Comparison of ENCODE assay signal across 15 cellular contexts in genomic region chr2:127633556-127634065, GRCh38. TPM values are rescaled to one million over a fixed set of nuclear protein-coding genes. Genes with fewer than 3 reads are reported as not detected.
DNase-seq lines count a peak whose midpoint lies in the region; ATAC-seq and TF ChIP-seq lines count a peak whose summit lies in the region.
"Had no signal": no experiment of that assay in that cellular context is flagged by ENCODE, and none has a peak within 500 bp of the region (broad histone marks: within the 10 kb centered on the region; RNA-seq: fewer than 3 reads in every experiment).

No MANE protein-coding gene starts in this region.

- peak overlapping the region; percentile 72 for H3K27ac Mint-ChIP-seq in activated CD8-positive, alpha-beta T cell treated with anti-CD3 and anti-CD28 coated beads, Interleukin-2, amount 10 ng/mL, durations not matched to agents 7 days and 5 days
- H3K27ac Mint-ChIP-seq in neural progenitor cell, result no peak overlapping the region
- no peak overlapping the region for H3K27ac Mint-ChIP-seq in activated CD8-positive, alpha-beta memory T cell treated with anti-CD3 and anti-CD28 coated beads, Interleukin-2, amount 10 ng/mL, durations not matched to agents 7 days and 5 days

- in situ Hi-C loops in transverse colon (cut with MboI; ENCODE audit: low pct_ligation_motif_present in 1 of 4, low pct_unique_long_range_greater_than_20kb in 1 of 4, low sequenced_read_pairs in 3 of 4), result no loop called here

- no peak overlapping the region for H3K4me2 ChIP-seq in neural progenitor cell

- no peak for TF ChIP-seq POLR2A in transverse colon (IDR thresholded peaks at IDR 0.05)

- no peak for TF ChIP-seq EP300 in transverse colon (IDR thresholded peaks at IDR 0.05; ENCODE audit: low read depth)

- intact Hi-C loops in right cardiac atrium (cut with DNase I) (no loop called here), cardiac septum (cut with DNase I) (no loop called here), transverse colon (cut with DNase I; ENCODE audit: low total_unique reads) (no loop called here)

- peaks cover under 1% of the 10 kb centered on the region for H3K36me3 Mint-ChIP-seq in activated CD8-positive, alpha-beta T cell treated with anti-CD3 and anti-CD28 coated beads, Interleukin-2, amount 10 ng/mL, durations not matched to agents 7 days and 5 days (ENCODE audit: low read depth)
- no peaks in the 10 kb centered on the region for H3K36me3 Mint-ChIP-seq in neural progenitor cell
- H3K36me3 Mint-ChIP-seq in activated CD8-positive, alpha-beta memory T cell treated with anti-CD3 and anti-CD28 coated beads, Interleukin-2, amount 10 ng/mL, durations not matched to agents 7 days and 5 days, result no peaks in the 10 kb centered on the region

- POLR2A ChIA-PET in activated CD8-positive, alpha-beta T cell treated with anti-CD3 and anti-CD28 coated beads, Interleukin-2, amount 10 ng/mL, durations not matched to agents 7 days and 5 days (lab: Charles Lee), result no interaction called here

- H3K27me3 ChIP-seq in right cardiac atrium (ENCODE audit: control insufficient read depth, insufficient read depth) (no peaks in the 10 kb centered on the region), muscle layer of colon (ENCODE audit: control insufficient read depth in 1 of 2, insufficient read depth in 2 of 2, low read length in 2 of 2) (no peaks in the 10 kb centered on the region), transverse colon (no peaks in the 10 kb centered on the region), neural progenitor cell (no peaks in the 10 kb centered on the region)

- H3F3A ChIP-seq in neural progenitor cell (ENCODE audit: low read depth), result no peaks in the 10 kb centered on the region

- H2AFZ ChIP-seq in neural progenitor cell (replicated peaks), result no peak overlapping the region

- TF ChIP-seq CTCF in transverse colon (IDR thresholded peaks at IDR 0.05) (no peak), neural progenitor cell (IDR thresholded peaks at IDR 0.05) (no peak)

- H3K9ac ChIP-seq in muscle layer of colon (ENCODE audit: low read length) (peak overlapping the region; percentile 14), neural progenitor cell (no peak overlapping the region)

- H3K36me3 ChIP-seq in muscle layer of colon (ENCODE audit: insufficient read depth, low read length) (peaks cover 6% of the 10 kb centered on the region), transverse colon (no peaks in the 10 kb centered on the region), neural progenitor cell (no peaks in the 10 kb centered on the region)

- H3K4me3 ChIP-seq in right cardiac atrium (ENCODE audit: low read length) (no peak overlapping the region), muscle layer of colon (ENCODE audit: low read depth in 1 of 2, low read length in 2 of 2) (no peak overlapping the region), transverse colon (no peak overlapping the region), neural progenitor cell (no peak overlapping the region)

- DNase-seq in right cardiac atrium (peak in 1 of 3 donors; percentile 31), cardiac septum (ENCODE audit: low spot score) (no peak), transverse colon (no peak), neural progenitor cell (ENCODE audit: low spot score) (no peak), SIG-M5 (lab: John Stamatoyannopoulos, UW) (no peak)
- DNase-seq in activated CD8-positive, alpha-beta T cell treated with anti-CD3 and anti-CD28 coated beads, Interleukin-2, amount 10 ng/mL, durations not matched to agents 7 days and 5 days, result no peak
- no peak for DNase-seq in activated CD8-positive, alpha-beta memory T cell treated with anti-CD3 and anti-CD28 coated beads, Interleukin-2, amount 10 ng/mL, durations not matched to agents 7 days and 5 days
- DNase-seq: activated CD8-positive, alpha-beta memory T cell treated with anti-CD3 and anti-CD28 coated beads, Interleukin-2, amount 50 U/mL, for 4 hours; KBM-7; NCI-H1436; NCI-H510A had no signal

- H4K20me1 ChIP-seq in neural progenitor cell (ENCODE audit: low read depth), result no peaks in the 10 kb centered on the region

- CTCF ChIA-PET in activated CD8-positive, alpha-beta T cell treated with anti-CD3 and anti-CD28 coated beads, Interleukin-2, amount 10 ng/mL, durations not matched to agents 7 days and 5 days (lab: Charles Lee), result no interaction called here
- CTCF ChIA-PET in activated CD8-positive, alpha-beta memory T cell treated with anti-CD3 and anti-CD28 coated beads, Interleukin-2, amount 10 ng/mL, durations not matched to agents 7 days and 5 days (lab: Charles Lee), result no interaction called here

- no peaks in the 10 kb centered on the region for H3K27me3 Mint-ChIP-seq in activated CD8-positive, alpha-beta T cell treated with anti-CD3 and anti-CD28 coated beads, Interleukin-2, amount 10 ng/mL, durations not matched to agents 7 days and 5 days (ENCODE audit: low read depth)
- H3K27me3 Mint-ChIP-seq in neural progenitor cell (ENCODE audit: insufficient read depth, low read depth), result peaks cover 3% of the 10 kb centered on the region
- H3K27me3 Mint-ChIP-seq in activated CD8-positive, alpha-beta memory T cell treated with anti-CD3 and anti-CD28 coated beads, Interleukin-2, amount 10 ng/mL, durations not matched to agents 7 days and 5 days, result no peaks in the 10 kb centered on the region

- no peaks in the 10 kb centered on the region for H3K9me3 Mint-ChIP-seq in activated CD8-positive, alpha-beta T cell treated with anti-CD3 and anti-CD28 coated beads, Interleukin-2, amount 10 ng/mL, durations not matched to agents 7 days and 5 days (ENCODE audit: insufficient read depth)
- no peaks in the 10 kb centered on the region for H3K9me3 Mint-ChIP-seq in neural progenitor cell
- no peaks in the 10 kb centered on the region for H3K9me3 Mint-ChIP-seq in activated CD8-positive, alpha-beta memory T cell treated with anti-CD3 and anti-CD28 coated beads, Interleukin-2, amount 10 ng/mL, durations not matched to agents 7 days and 5 days (ENCODE audit: low read depth)

- 46% methylated on average over 9 of the region's 9 CpGs for WGBS in right cardiac atrium
- WGBS in transverse colon (ENCODE audit: low coverage in 1 of 2), 2 donors, result 75 to 89% methylated on average over 3 to 9 of the region's 9 CpGs

- H3K27ac ChIP-seq in right cardiac atrium (ENCODE audit: low read length), result peak overlapping the region; percentile 3
- peak overlapping the region; percentile 78 for H3K27ac ChIP-seq in muscle layer of colon (ENCODE audit: low read depth, low read length)
- peak overlapping the region; percentile 26 to 83 (median 52) for H3K27ac ChIP-seq in transverse colon
- no peak overlapping the region for H3K27ac ChIP-seq in neural progenitor cell
- H3K27ac ChIP-seq: VCaP had no signal

- H3K4me3 Mint-ChIP-seq in activated CD8-positive, alpha-beta T cell treated with anti-CD3 and anti-CD28 coated beads, Interleukin-2, amount 10 ng/mL, durations not matched to agents 7 days and 5 days, result no peak overlapping the region
- H3K4me3 Mint-ChIP-seq in neural progenitor cell, result no peak overlapping the region
- no peak overlapping the region for H3K4me3 Mint-ChIP-seq in activated CD8-positive, alpha-beta memory T cell treated with anti-CD3 and anti-CD28 coated beads, Interleukin-2, amount 10 ng/mL, durations not matched to agents 7 days and 5 days

- H3K9me3 ChIP-seq in right cardiac atrium (ENCODE audit: control insufficient read depth, low read length) (no peaks in the 10 kb centered on the region), muscle layer of colon (ENCODE audit: low read length) (no peaks in the 10 kb centered on the region), transverse colon (no peaks in the 10 kb centered on the region), neural progenitor cell (ENCODE audit: low read depth) (no peaks in the 10 kb centered on the region)

- H3K4me1 ChIP-seq in right cardiac atrium (ENCODE audit: control insufficient read depth, insufficient read depth, low read length) (peaks cover 14% of the 10 kb centered on the region), muscle layer of colon (ENCODE audit: insufficient read depth, low read length) (peaks cover 57% of the 10 kb centered on the region), transverse colon (peaks cover 0 to 30% (median 11%) of the 10 kb centered on the region in 4 donors), neural progenitor cell (peaks cover 5% of the 10 kb centered on the region)

- ATAC-seq in right cardiac atrium, result no peak
- ATAC-seq in activated CD8-positive, alpha-beta T cell treated with anti-CD3 and anti-CD28 coated beads, Interleukin-2, amount 10 ng/mL, durations not matched to agents 7 days and 5 days, result no peak
- ATAC-seq in activated CD8-positive, alpha-beta memory T cell treated with anti-CD3 and anti-CD28 coated beads, Interleukin-2, amount 10 ng/mL, durations not matched to agents 7 days and 5 days, result no peak
- ATAC-seq: SK-N-SH treated with all-trans-retinoic acid at 6 μM for 48 hours had no signal

- peaks cover 30% of the 10 kb centered on the region for H3K4me1 Mint-ChIP-seq in activated CD8-positive, alpha-beta T cell treated with anti-CD3 and anti-CD28 coated beads, Interleukin-2, amount 10 ng/mL, durations not matched to agents 7 days and 5 days (ENCODE audit: low read depth)
- H3K4me1 Mint-ChIP-seq in neural progenitor cell, result peaks cover 2% of the 10 kb centered on the region
- H3K4me1 Mint-ChIP-seq in activated CD8-positive, alpha-beta memory T cell treated with anti-CD3 and anti-CD28 coated beads, Interleukin-2, amount 10 ng/mL, durations not matched to agents 7 days and 5 days, result peaks cover 12% of the 10 kb centered on the region

- no peaks in the 10 kb centered on the region for H3K79me2 ChIP-seq in neural progenitor cell (ENCODE audit: low read depth)

RNA-seq across cellular contexts. Expression of gene GPR17, which starts 12.3 kb away (rescaled TPM):
- under 1 TPM in 2 of 4 donors, not detected in 2; 0.31 to 0.40 TPM for total RNA-seq in right cardiac atrium
- 4.0 TPM for polyA plus RNA-seq in right cardiac atrium
- total RNA-seq in cardiac septum, result 0.19 TPM
- total RNA-seq in activated CD8-positive, alpha-beta T cell treated with anti-CD3 and anti-CD28 coated beads, Interleukin-2, amount 10 ng/mL, durations not matched to agents 7 days and 5 days, result not detected
- total RNA-seq in transverse colon, result under 1 TPM in 1 of 4 donors, not detected in 3; 0.14 TPM
- total RNA-seq in neural progenitor cell (ENCODE audit: low replicate concordance), result not detected in 2 replicates
- not detected for total RNA-seq in activated CD8-positive, alpha-beta memory T cell treated with anti-CD3 and anti-CD28 coated beads, Interleukin-2, amount 10 ng/mL, durations not matched to agents 7 days and 5 days
- total RNA-seq: omental fat pad had no signal

RNA-seq across cellular contexts. Expression of gene LIMS2, which starts 41.7 kb away (rescaled TPM):
- 100 to 1,000 TPM; 163 to 224 (median 209) TPM for total RNA-seq in right cardiac atrium
- 178 TPM for polyA plus RNA-seq in right cardiac atrium
- 207 TPM for total RNA-seq in cardiac septum
- 10 to 100 TPM; 35.3 to 38.3 TPM for total RNA-seq in activated CD8-positive, alpha-beta T cell treated with anti-CD3 and anti-CD28 coated beads, Interleukin-2, amount 10 ng/mL, durations not matched to agents 7 days and 5 days
- 100 to 1,000 TPM in 2 of 4 donors, 10 to 100 TPM in 2; 34.5 to 198 (median 91.3) TPM for total RNA-seq in transverse colon
- total RNA-seq in neural progenitor cell (ENCODE audit: low replicate concordance), result 1.2 TPM in 1 of 2 replicates, not detected in the other
- total RNA-seq in activated CD8-positive, alpha-beta memory T cell treated with anti-CD3 and anti-CD28 coated beads, Interleukin-2, amount 10 ng/mL, durations not matched to agents 7 days and 5 days, result 10 to 100 TPM in 1 of 2 experiments, 1 to 10 TPM in 1; 4.5 to 11.4 TPM
